In genomic region chr2:109128048-109128465, GRCh38 we compare ENCODE assay signal across 1 cellular context.
A peak's percentile ranks its signal among the peaks of the same experiment; 100 is the strongest.
TF ChIP-seq lines count a peak whose summit lies in the region.

No MANE protein-coding gene starts in this region.

TF ChIP-seq in H1, 55 proteins besides CTCF, POLR2A, EP300 and RAD21 (continued from another document):
- TF ChIP-seq POLR2AphosphoS5 (IDR thresholded peaks at IDR 0.05; ENCODE audit: low read depth, low read length) (no peak), MAFK (IDR thresholded peaks at IDR 0.05; ENCODE audit: low read depth, low read length) (no peak), NRF1 (IDR thresholded peaks at IDR 0.05; ENCODE audit: low read depth, low read length) (no peak), SRF (IDR thresholded peaks at IDR 0.05; ENCODE audit: low read depth, low read length) (no peak), ATF2 (IDR thresholded peaks at IDR 0.05; ENCODE audit: low read length) (no peak), SUZ12 (IDR thresholded peaks at IDR 0.05; ENCODE audit: low read length) (no peak; the same call in 1 of the 2 replicates), FOSL1 (IDR thresholded peaks at IDR 0.05; ENCODE audit: insufficient read depth, low read depth, low read length) (no peak), E2F6 (IDR thresholded peaks at IDR 0.05) (no peak), TAF1 (IDR thresholded peaks at IDR 0.05; ENCODE audit: low read depth, low read length) (no peak), RFX5 (IDR thresholded peaks at IDR 0.05; ENCODE audit: borderline replicate concordance, low read depth, low read length) (no peak), ASH2L (IDR thresholded peaks at IDR 0.05; ENCODE audit: low read length) (peak; percentile 60), CBX8 (IDR thresholded peaks at IDR 0.05; ENCODE audit: borderline replicate concordance, low read depth, low read length) (no peak), SAP30 (IDR thresholded peaks at IDR 0.05; ENCODE audit: insufficient read depth, insufficient replicate concordance, low read length) (no peak), CTBP2 (IDR thresholded peaks at IDR 0.05; ENCODE audit: borderline replicate concordance, insufficient read depth, insufficient read length, low read length) (no peak), SIX5 (IDR thresholded peaks at IDR 0.05; ENCODE audit: low read depth, low read length) (no peak), ATF3 (IDR thresholded peaks at IDR 0.05; ENCODE audit: insufficient read depth, low read depth, low read length) (no peak), TBP (IDR thresholded peaks at IDR 0.05; ENCODE audit: low read depth, low read length) (no peak), CREB1 (IDR thresholded peaks at IDR 0.05) (peak; percentile 38; the same call in 1 of the 2 replicates), KDM5A (IDR thresholded peaks at IDR 0.05; ENCODE audit: low read length) (no peak), SIRT6 (IDR thresholded peaks at IDR 0.05; ENCODE audit: low read length) (no peak), CHD2 (IDR thresholded peaks at IDR 0.05; ENCODE audit: low read length) (no peak), CHD7 (IDR thresholded peaks at IDR 0.05; ENCODE audit: insufficient replicate concordance, low read length) (no peak)
